Comparison of ENCODE assay signal across 21 cellular contexts in genomic region chr16:66376114-66376513, GRCh38. TPM values are rescaled to one million over a fixed set of nuclear protein-coding genes. Genes with fewer than 3 reads are reported as not detected.
DNase-seq lines count a peak whose midpoint lies in the region; ATAC-seq, FAIRE-seq and TF ChIP-seq lines count a peak whose summit lies in the region.
"Had no signal": no experiment of that assay in that cellular context is flagged by ENCODE, and none has a peak within 500 bp of the region (broad histone marks: within the 10 kb centered on the region; RNA-seq: fewer than 3 reads in every experiment).

No MANE protein-coding gene starts in this region.

- intact Hi-C loops in left ventricle myocardium inferior (cut with micrococcal nuclease) (no loop called here), Right ventricle myocardium superior (cut with DNase I) (no loop called here), endothelial cell of umbilical vein (cut with micrococcal nuclease) (no loop called here), lower lobe of right lung (cut with DNase I) (no loop called here)

- no peaks in the 10 kb centered on the region for H3K9me1 ChIP-seq in endothelial cell of umbilical vein (replicated peaks; ENCODE audit: control insufficient read depth, extremely low read depth, insufficient read depth, low read length)

- ATAC-seq in Right ventricle myocardium superior (ENCODE audit: poor library complexity) (no peak), lower lobe of right lung (no peak)

- DNase-seq in left ventricle myocardium inferior (no peak), Right ventricle myocardium superior (no peak), endothelial cell of umbilical vein (ENCODE audit: low read depth, low spot score) (no peak), lower lobe of right lung (no peak), NCI-H2227 treated with DMSO at 0.1 percent for 48 hours (lab: John Stamatoyannopoulos, UW) (no peak), type B pancreatic cell (ENCODE audit: extremely low spot score, unreplicated experiment) (no peak), glomerular visceral epithelial cell (ENCODE audit: extremely low spot score) (no peak)
- DNase-seq: BE2C; Caco-2; CD4-positive, alpha-beta T cell; H9; NCI-H1417; NCI-H187; NCI-H2107; NCI-H510A treated with DMSO at 0.1 percent for 48 hours; NCI-H82 had no signal

- POLR2A ChIA-PET in endothelial cell of umbilical vein (lab: Charles Lee): interaction anchor here (1.7 to 4.5 kb wide), 3 partner anchors 10 to 19 kb away, joined by 5 to 33 read pairs (median 13); partner anchors contain the start of gene CDH5

- BruUV-seq in endothelial cell of umbilical vein (replicated peaks; lab: Mats Ljungman, UMichigan): TSS peak; percentile 80

- H2AFZ ChIP-seq in endothelial cell of umbilical vein (ENCODE audit: low read depth, low read length): no peak overlapping the region

- H3K27ac Mint-ChIP-seq in type B pancreatic cell: no peak overlapping the region
- H3K27ac Mint-ChIP-seq: CD4-positive, alpha-beta T cell had no signal

- H3K79me2 ChIP-seq in endothelial cell of umbilical vein (ENCODE audit: control insufficient read depth, insufficient read depth, low read length): peaks cover 80% of the 10 kb centered on the region

- H3K4me3 ChIP-seq in left ventricle myocardium inferior (peak overlapping the region; percentile 30), endothelial cell of umbilical vein (replicated peaks in 1 of 3; ENCODE audit: insufficient read depth in 1 of 3, low read depth in 1 of 3, low read length in 3 of 3) (no peak overlapping the region), lower lobe of right lung (no peak overlapping the region), skeletal muscle tissue (ENCODE audit: low read length in 3 of 3) (no peak overlapping the region)

- H3K4me1 ChIP-seq in left ventricle myocardium inferior (peaks cover 75% of the 10 kb centered on the region), endothelial cell of umbilical vein (ENCODE audit: control insufficient read depth, extremely low read depth, insufficient read depth, low read length) (peaks cover 87% of the 10 kb centered on the region), lower lobe of right lung (peaks cover 35% of the 10 kb centered on the region), skeletal muscle tissue (ENCODE audit: control insufficient read depth in 3 of 3, insufficient read depth in 3 of 3, low read length in 3 of 3) (peaks cover 5 to 8% (median 7%) of the 10 kb centered on the region in 3 donors)
- H3K4me1 ChIP-seq: BE2C had no signal

- dilution Hi-C loops in endothelial cell of umbilical vein (cut with MboI; ENCODE audit: extremely low pct_ligation_motif_present, low sequenced_read_pairs): no loop called here

- FAIRE-seq in endothelial cell of umbilical vein (lab: Jason Lieb, UNC): no peak
- FAIRE-seq: G401.6 had no signal

- peaks cover 17% of the 10 kb centered on the region for H3K4me1 Mint-ChIP-seq in type B pancreatic cell (ENCODE audit: unreplicated experiment)

- H3K9me3 ChIP-seq in left ventricle myocardium inferior (replicated peaks) (no peaks in the 10 kb centered on the region), endothelial cell of umbilical vein (replicated peaks; ENCODE audit: control insufficient read depth, insufficient read depth, low read length) (no peaks in the 10 kb centered on the region), lower lobe of right lung (no peaks in the 10 kb centered on the region), skeletal muscle tissue (ENCODE audit: control insufficient read depth in 3 of 3, low read length in 3 of 3) (no peaks in the 10 kb centered on the region)
- H3K9me3 ChIP-seq: BE2C, Caco-2 had no signal

- peak overlapping the region; percentile 52 for H3K4me2 ChIP-seq in endothelial cell of umbilical vein (ENCODE audit: insufficient read depth, low read length)
- H3K4me2 ChIP-seq: KMS-11 had no signal

- peaks cover 2% of the 10 kb centered on the region for H3K9me3 Mint-ChIP-seq in type B pancreatic cell
- H3K9me3 Mint-ChIP-seq: CD4-positive, alpha-beta T cell had no signal

- H4K20me1 ChIP-seq in endothelial cell of umbilical vein (replicated peaks; ENCODE audit: control insufficient read depth, extremely low read depth, insufficient read depth, low read length): no peaks in the 10 kb centered on the region

- H3K27ac ChIP-seq in left ventricle myocardium inferior (replicated peaks) (peak overlapping the region; percentile 75), endothelial cell of umbilical vein (ENCODE audit: insufficient read depth, low read depth, low read length) (peak overlapping the region; percentile 96), lower lobe of right lung (peak overlapping the region; percentile 5), skeletal muscle tissue (ENCODE audit: low read depth, low read length) (peak overlapping the region; percentile 54)
- H3K27ac ChIP-seq: KMS-11, RWPE1 had no signal

- H3K27me3 ChIP-seq in left ventricle myocardium inferior (ENCODE audit: low read depth) (no peaks in the 10 kb centered on the region), endothelial cell of umbilical vein (ENCODE audit: control insufficient read depth in 2 of 2, insufficient read depth in 2 of 2, low read length in 2 of 2) (no peaks in the 10 kb centered on the region), lower lobe of right lung (ENCODE audit: low read depth) (no peaks in the 10 kb centered on the region), skeletal muscle tissue (ENCODE audit: control insufficient read depth in 3 of 3, insufficient read depth in 3 of 3, low read length in 3 of 3) (peaks cover 0 to 6% (median 0%) of the 10 kb centered on the region in 3 donors)
- H3K27me3 ChIP-seq: BE2C had no signal

- no peaks in the 10 kb centered on the region for H3K27me3 Mint-ChIP-seq in type B pancreatic cell
- H3K27me3 Mint-ChIP-seq: CD4-positive, alpha-beta T cell had no signal

- TF ChIP-seq POLR2A in endothelial cell of umbilical vein (IDR thresholded peaks at IDR 0.05; ENCODE audit: low read depth, low read length): peak; percentile 51

- TF ChIP-seq CTCF in left ventricle myocardium inferior (IDR thresholded peaks at IDR 0.05; ENCODE audit: borderline replicate concordance): no peak
- TF ChIP-seq CTCF in endothelial cell of umbilical vein (IDR thresholded peaks at IDR 0.05; ENCODE audit: extremely low read depth in 1 of 2, insufficient read depth in 1 of 2, low read depth in 1 of 2, low read length in 2 of 2): no peak
- no peak for TF ChIP-seq CTCF in lower lobe of right lung (IDR thresholded peaks at IDR 0.05)
- TF ChIP-seq CTCF in type B pancreatic cell (conservative IDR thresholded peaks at IDR 0.05): no peak

- no peak overlapping the region for H3K4me3 Mint-ChIP-seq in type B pancreatic cell
- H3K4me3 Mint-ChIP-seq: CD4-positive, alpha-beta T cell; H9 had no signal

- CTCF ChIA-PET in endothelial cell of umbilical vein (lab: Charles Lee): interaction anchor here (1.0 to 3.6 kb wide), 6 partner anchors 9 to 140 kb away, joined by 3 to 30 read pairs (median 4); partner anchors contain the start of gene CDH5

- no peaks in the 10 kb centered on the region for H3K36me3 ChIP-seq in left ventricle myocardium inferior
- peaks cover 31 to 41% of the 10 kb centered on the region in 2 experiments for H3K36me3 ChIP-seq in endothelial cell of umbilical vein (ENCODE audit: control insufficient read depth in 2 of 2, extremely low read depth in 1 of 2, insufficient read depth in 2 of 2, low read length in 2 of 2)
- no peaks in the 10 kb centered on the region for H3K36me3 ChIP-seq in lower lobe of right lung
- H3K36me3 ChIP-seq in skeletal muscle tissue (ENCODE audit: control insufficient read depth in 3 of 3, insufficient read depth in 3 of 3, low read length in 3 of 3): no peaks in the 10 kb centered on the region
- H3K36me3 ChIP-seq: BE2C had no signal

- peak overlapping the region; percentile 84 for H3K9ac ChIP-seq in endothelial cell of umbilical vein (replicated peaks; ENCODE audit: extremely low read depth, insufficient read depth, low read length)
- peak overlapping the region in 1 of 3 donors; percentile 33 for H3K9ac ChIP-seq in skeletal muscle tissue (ENCODE audit: low read depth in 1 of 3, low read length in 3 of 3)
- H3K9ac ChIP-seq: KMS-11 had no signal

- H3K36me3 Mint-ChIP-seq in type B pancreatic cell: peaks cover 5% of the 10 kb centered on the region

TF ChIP-seq in endothelial cell of umbilical vein, 7 proteins besides CTCF, POLR2A, EP300 and RAD21 (continues in another document):
- TF ChIP-seq JUN (IDR thresholded peaks at IDR 0.05; ENCODE audit: borderline replicate concordance, insufficient read depth, insufficient read length, low read depth) (no peak), GATA2 (IDR thresholded peaks at IDR 0.05; ENCODE audit: insufficient read depth, insufficient read length, low read depth, low read length) (no peak), MYC (IDR thresholded peaks at IDR 0.05; ENCODE audit: low read depth, low read length) (no peak), POLR2AphosphoS5 (IDR thresholded peaks at IDR 0.05; ENCODE audit: insufficient read depth, low read depth, low read length) (no peak), FOS (IDR thresholded peaks at IDR 0.05; ENCODE audit: borderline replicate concordance, insufficient read depth, low read length) (no peak)

RNA-seq across cellular contexts. Expression of gene CDH5, which starts 9.6 kb away (rescaled TPM):
- total RNA-seq in left ventricle myocardium inferior: 47.1 TPM
- total RNA-seq in Right ventricle myocardium superior: 42.9 TPM
- total RNA-seq in endothelial cell of umbilical vein: 765 and 804 TPM in 2 replicates
- polyA plus RNA-seq in endothelial cell of umbilical vein: 815 and 836 TPM in 2 replicates
- 612 and 674 TPM in 2 replicates for polyA plus RNA-seq in endothelial cell of umbilical vein (2011; cell fraction: cytosol; rRNA removed)
- 968 and 1,022 TPM in 2 replicates for polyA plus RNA-seq in endothelial cell of umbilical vein (2011; cell fraction: nucleus; rRNA removed)
- 660 and 706 TPM in 2 replicates for polyA plus RNA-seq in endothelial cell of umbilical vein (2012)
- 1,106 and 1,227 TPM in 2 replicates for polyA minus RNA-seq in endothelial cell of umbilical vein
- 1.3 TPM for polyA minus RNA-seq in endothelial cell of umbilical vein (2011; cell fraction: cytosol; rRNA and poly(A)+ RNA removed)
- polyA minus RNA-seq in endothelial cell of umbilical vein (2011; cell fraction: nucleus; rRNA and poly(A)+ RNA removed): 678 and 739 TPM in 2 replicates
- 128 TPM for total RNA-seq in lower lobe of right lung
- 42.8 TPM for total RNA-seq in skeletal muscle tissue
- 0.40 and 0.46 TPM in 2 replicates for total RNA-seq in type B pancreatic cell (ENCODE audit: low replicate concordance)
- total RNA-seq: A172; CD4-positive, alpha-beta T cell had no signal

RNA-seq across cellular contexts. Expression of gene BEAN1, which starts 51.0 kb away (rescaled TPM):
- 0.33 TPM for total RNA-seq in left ventricle myocardium inferior
- total RNA-seq in Right ventricle myocardium superior: 1.4 TPM
- not detected in 2 replicates for total RNA-seq in endothelial cell of umbilical vein
- not detected in 2 replicates for polyA plus RNA-seq in endothelial cell of umbilical vein
- polyA plus RNA-seq in endothelial cell of umbilical vein (2011; cell fraction: cytosol; rRNA removed): 0.03 TPM in 1 of 2 replicates, not detected in the other
- not detected in 2 replicates for polyA plus RNA-seq in endothelial cell of umbilical vein (2011; cell fraction: nucleus; rRNA removed)
- 0.21 TPM in 1 of 2 replicates, not detected in the other for polyA plus RNA-seq in endothelial cell of umbilical vein (2012)
- not detected in 2 replicates for polyA minus RNA-seq in endothelial cell of umbilical vein
- not detected for polyA minus RNA-seq in endothelial cell of umbilical vein (2011; cell fraction: cytosol; rRNA and poly(A)+ RNA removed)
- polyA minus RNA-seq in endothelial cell of umbilical vein (2011; cell fraction: nucleus; rRNA and poly(A)+ RNA removed): not detected in 2 replicates
- total RNA-seq in lower lobe of right lung: 0.15 TPM
- not detected for total RNA-seq in skeletal muscle tissue
- total RNA-seq in type B pancreatic cell (ENCODE audit: low replicate concordance): 1.1 and 3.2 TPM in 2 replicates
- total RNA-seq: Caco-2; CD4-positive, alpha-beta T cell had no signal

Comparison
In these comparisons a context has a peak if more than half of its experiments do, and no peak if none do; other contexts are left out.
1. H3K27ac ChIP-seq: peak in every context shown above with its lines; median percentile 96 in endothelial cell of umbilical vein; 75 in left ventricle myocardium inferior; 54 in skeletal muscle tissue; 5 in lower lobe of right lung.
2. RNA of gene CDH5, which starts 9.6 kb away (total RNA-seq): 765 to 804 TPM in endothelial cell of umbilical vein, 128 TPM in lower lobe of right lung (single experiment), 47.1 TPM in left ventricle myocardium inferior (single experiment), 42.9 TPM in Right ventricle myocardium superior (single experiment) and 42.8 TPM in skeletal muscle tissue (single experiment); 0.40 to 0.46 TPM in type B pancreatic cell; every median in the first group is over 10 times any median in the second.